In genomic region chr4:109365944-109366343, GRCh38 we compare ENCODE assay signal across 24 cellular contexts.
"Had no signal": no experiment of that assay in that cellular context is flagged by ENCODE, and none has a peak within 500 bp of the region (broad histone marks: within the 10 kb centered on the region; RNA-seq: fewer than 3 reads in every experiment).

No MANE protein-coding gene starts in this region.

- H3K4me3 ChIP-seq: dorsolateral prefrontal cortex, hepatocyte, right atrium auricular region, thoracic aorta, vagina had no signal

- ATAC-seq: activated CD4-positive, alpha-beta T cell treated with anti-CD3 and anti-CD28 coated beads for 36 hours; effector memory CD8-positive, alpha-beta T cell; left ventricle myocardium superior; natural killer cell treated with Interleukin-12 subunit alpha and Interleukin-12 subunit beta and Interleukin-15 and Interleukin-18, amount 100 ng/mL, for 72 hours had no signal

- H3K27me3 Mint-ChIP-seq: brain, progenitor cell of endocrine pancreas, type B pancreatic cell had no signal

- H3K27me3 ChIP-seq: right atrium auricular region, vagina had no signal

- H3K36me3 ChIP-seq: right atrium auricular region, thoracic aorta, vagina had no signal

- H3K9me3 Mint-ChIP-seq: brain; effector memory CD8-positive, alpha-beta T cell; natural killer cell treated with Interleukin-12 subunit alpha and Interleukin-12 subunit beta and Interleukin-15 and Interleukin-18, amount 100 ng/mL, for 72 hours; type B pancreatic cell had no signal

- FAIRE-seq: TTC549 had no signal

- H3K27ac Mint-ChIP-seq: activated CD4-positive, alpha-beta T cell treated with anti-CD3 and anti-CD28 coated beads for 36 hours; activated naive CD4-positive, alpha-beta T cell treated with anti-CD3 and anti-CD28 coated beads, Interleukin-2, amount 10 ng/mL, durations not matched to agents 7 days and 5 days; brain; effector memory CD8-positive, alpha-beta T cell; immature natural killer cell; natural killer cell treated with Interleukin-12 subunit alpha and Interleukin-12 subunit beta and Interleukin-15 and Interleukin-18, amount 100 ng/mL, for 72 hours; progenitor cell of endocrine pancreas; type B pancreatic cell had no signal

- H3K4me3 Mint-ChIP-seq: activated CD4-positive, alpha-beta T cell treated with anti-CD3 and anti-CD28 coated beads for 36 hours; activated naive CD4-positive, alpha-beta T cell treated with anti-CD3 and anti-CD28 coated beads, Interleukin-2, amount 10 ng/mL, durations not matched to agents 7 days and 5 days; brain; effector memory CD8-positive, alpha-beta T cell; natural killer cell treated with Interleukin-12 subunit alpha and Interleukin-12 subunit beta and Interleukin-15 and Interleukin-18, amount 100 ng/mL, for 72 hours; type B pancreatic cell had no signal

- DNase-seq: activated CD4-positive, alpha-beta T cell treated with anti-CD3 and anti-CD28 coated beads for 36 hours; activated CD4-positive, alpha-beta T cell treated with anti-CD3 and anti-CD28 coated beads, Interleukin-2, amount 50 U/mL, for 4 hours; activated effector memory CD4-positive, alpha-beta T cell treated with Interleukin-2 at 50 U/mL for 16 hours; activated naive CD4-positive, alpha-beta T cell treated with anti-CD3 and anti-CD28 coated beads, Interleukin-2, amount 10 ng/mL, durations not matched to agents 7 days and 5 days; activated T-cell treated with anti-CD3 and anti-CD28 coated beads, Interleukin-2, amount 50 U/mL, for 48 hours; aorta; caudate nucleus; dorsolateral prefrontal cortex; effector memory CD8-positive, alpha-beta T cell; foreskin fibroblast; immature natural killer cell; left ventricle myocardium superior; stimulated activated CD4-positive, alpha-beta T cell treated with anti-CD3 and anti-CD28 coated beads, Interleukin-4, amount 100 ng/mL, for 24 hours; stimulated activated naive CD4-positive, alpha-beta T cell treated with Interleukin-2 at 50 U/mL for 16 hours; T-helper 1 cell had no signal

- H3K36me3 Mint-ChIP-seq: activated naive CD4-positive, alpha-beta T cell treated with anti-CD3 and anti-CD28 coated beads, Interleukin-2, amount 10 ng/mL, durations not matched to agents 7 days and 5 days; brain; immature natural killer cell; natural killer cell treated with Interleukin-12 subunit alpha and Interleukin-12 subunit beta and Interleukin-15 and Interleukin-18, amount 100 ng/mL, for 72 hours; type B pancreatic cell had no signal
